ENCODE assay signal across 17 cellular contexts in the genomic region with DNA sequence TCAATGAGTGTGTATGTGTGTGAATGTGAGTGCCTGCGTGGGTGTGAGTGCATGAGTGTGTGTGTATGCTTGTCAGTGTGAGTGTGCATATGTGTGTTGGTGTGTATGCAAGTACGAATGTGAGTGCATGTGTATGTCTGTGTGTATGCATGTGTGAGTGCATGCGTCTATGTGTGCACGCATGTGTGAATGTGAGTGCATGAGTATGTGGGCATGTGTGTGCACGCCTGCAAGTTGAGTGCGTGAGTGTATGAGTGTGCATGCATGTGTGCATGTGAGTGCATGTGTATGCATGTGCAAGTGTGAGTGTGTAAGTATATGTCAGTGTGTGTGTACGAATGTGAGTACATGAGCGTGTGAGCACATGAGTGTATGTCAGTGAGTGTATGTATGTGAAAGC.
DNase-seq lines count a peak whose midpoint lies in the region; ATAC-seq, FAIRE-seq and TF ChIP-seq lines count a peak whose summit lies in the region.
"Had no signal": no experiment of that assay in that cellular context is flagged by ENCODE, and none has a peak within 500 bp of the region (broad histone marks: within the 10 kb centered on the region; RNA-seq: fewer than 3 reads in every experiment).

No MANE protein-coding gene starts in this region.

- no peak overlapping the region for H2BK12ac ChIP-seq in mesenchymal stem cell (ENCODE audit: low read length in 2 of 2)

- H3K14ac ChIP-seq in mesenchymal stem cell (ENCODE audit: low read length in 2 of 2), result peak overlapping the region in 1 of 2 experiments; percentile 23

- H3K9ac ChIP-seq in HepG2 (ENCODE audit: insufficient read depth, low read depth, low read length), result no peak overlapping the region
- no peak overlapping the region for H3K9ac ChIP-seq in mesenchymal stem cell (ENCODE audit: low read length)

- H3K36me3 ChIP-seq in HepG2 (replicated peaks in 1 of 2; ENCODE audit: control insufficient read depth in 1 of 2, insufficient read depth in 2 of 2, low read length in 2 of 2) (no peaks in the 10 kb centered on the region), right lobe of liver (no peaks in the 10 kb centered on the region), mesenchymal stem cell (ENCODE audit: control insufficient read depth in 1 of 2, insufficient read depth in 2 of 2, low read depth in 1 of 2, low read length in 2 of 2) (peaks cover 0 to 61% of the 10 kb centered on the region in 2 experiments), hepatocyte (replicated peaks; ENCODE audit: insufficient read depth, low read depth) (no peaks in the 10 kb centered on the region)
- H3K36me3 ChIP-seq: HAP-1 had no signal

- H2AFZ ChIP-seq in HepG2 (ENCODE audit: low read length) (no peak overlapping the region), mesenchymal stem cell (ENCODE audit: low read depth, low read length) (no peak overlapping the region), hepatocyte (no peak overlapping the region)

- H3K27ac ChIP-seq in HepG2 (ENCODE audit: extremely low read length, insufficient read depth, low read length) (no peak overlapping the region), right lobe of liver (no peak overlapping the region), mesenchymal stem cell (ENCODE audit: low read length, poor library complexity, severe bottlenecking) (no peak overlapping the region), hepatocyte (no peak overlapping the region)
- H3K27ac ChIP-seq: 22Rv1, A549, C4-2B had no signal

- peak overlapping the region; percentile 2 for H4K91ac ChIP-seq in mesenchymal stem cell (ENCODE audit: low read length)

- H4K20me1 ChIP-seq in HepG2 (ENCODE audit: insufficient read depth, low read length) (no peaks in the 10 kb centered on the region), hepatocyte (ENCODE audit: insufficient read depth, poor library complexity, severe bottlenecking) (no peaks in the 10 kb centered on the region)

- CTCF ChIA-PET in HepG2 (lab: Yijun Ruan, JAX; ENCODE audit: low intra/inter-chr PET ratio, low total read pairs), result no interaction called here

- no peak for FAIRE-seq in HepG2 (lab: Jason Lieb, UNC)
- FAIRE-seq: A549, D721Med, G401.6, GM19239 had no signal

- no peaks in the 10 kb centered on the region for H3K79me1 ChIP-seq in mesenchymal stem cell (replicated peaks; ENCODE audit: low read length, poor library complexity, severe bottlenecking)

- no peak overlapping the region for H2AK5ac ChIP-seq in mesenchymal stem cell (ENCODE audit: low read length, severe bottlenecking)

- in situ Hi-C loops in HepG2 (cut with HindIII; ENCODE audit: extremely low pct_ligation_motif_present, low pct_unique_long_range_greater_than_20kb) (no loop called here), KBM-7 (cut with MboI; ENCODE audit: low pct_unique_long_range_greater_than_20kb, low sequenced_read_pairs) (no loop called here)

- H3K4me1 ChIP-seq in HepG2 (ENCODE audit: insufficient read depth, low read length) (no peaks in the 10 kb centered on the region), right lobe of liver (no peaks in the 10 kb centered on the region), mesenchymal stem cell (ENCODE audit: control insufficient read depth, insufficient read depth, low read depth, low read length) (no peaks in the 10 kb centered on the region), hepatocyte (ENCODE audit: insufficient read depth) (peaks cover 4% of the 10 kb centered on the region)
- H3K4me1 ChIP-seq: A549, Caco-2, HAP-1 had no signal

- TF ChIP-seq EP300 in HepG2 (IDR thresholded peaks at IDR 0.05; ENCODE audit: low read depth in 2 of 2, low read length in 2 of 2) (no peak), HepG2 (CRISPR knock-in tag; IDR thresholded peaks at IDR 0.05; ENCODE audit: borderline replicate concordance) (no peak)

- H3K4me2 ChIP-seq in HepG2 (ENCODE audit: low read depth, low read length) (no peak overlapping the region), mesenchymal stem cell (ENCODE audit: low read length, poor library complexity, severe bottlenecking) (no peak overlapping the region), hepatocyte (no peak overlapping the region)
- H3K4me2 ChIP-seq: A549 had no signal

- H3K4me3 ChIP-seq in HepG2 (replicated peaks in 1 of 3; ENCODE audit: insufficient read depth in 1 of 3, low read depth in 2 of 3, low read length in 3 of 3) (no peak overlapping the region), right lobe of liver (no peak overlapping the region), mesenchymal stem cell (ENCODE audit: insufficient read depth in 1 of 2, low read depth in 1 of 2, low read length in 2 of 2) (no peak overlapping the region), hepatocyte (no peak overlapping the region)
- H3K4me3 ChIP-seq: A549, HAP-1 had no signal

- no peak overlapping the region for H2BK15ac ChIP-seq in mesenchymal stem cell (ENCODE audit: low read depth, poor library complexity, severe bottlenecking)

- no peak overlapping the region for H4K8ac ChIP-seq in mesenchymal stem cell (ENCODE audit: low read length)

- no peak overlapping the region for H2BK120ac ChIP-seq in mesenchymal stem cell (ENCODE audit: low read depth, low read length)

- no peak overlapping the region for H3K4ac ChIP-seq in mesenchymal stem cell (ENCODE audit: low read depth in 1 of 2, low read length in 2 of 2)

- TF ChIP-seq CTCF in HepG2 (CRISPR knock-in tag; IDR thresholded peaks at IDR 0.05) (no peak), right lobe of liver (IDR thresholded peaks at IDR 0.05) (no peak), hepatocyte (IDR thresholded peaks at IDR 0.05; ENCODE audit: poor library complexity) (no peak)

- H3K9me3 ChIP-seq in HepG2 (ENCODE audit: low read length) (no peaks in the 10 kb centered on the region), right lobe of liver (no peaks in the 10 kb centered on the region), mesenchymal stem cell (ENCODE audit: control insufficient read depth, low read length) (no peaks in the 10 kb centered on the region), hepatocyte (ENCODE audit: low read depth) (no peaks in the 10 kb centered on the region)
- H3K9me3 ChIP-seq: A549, Caco-2, HAP-1 had no signal

- no peaks in the 10 kb centered on the region for H3K9me2 ChIP-seq in hepatocyte (replicated peaks; ENCODE audit: insufficient read depth)

- no peak for TF ChIP-seq POLR2A in HepG2 (IDR thresholded peaks at IDR 0.05; ENCODE audit: insufficient read depth in 1 of 2, low read depth in 2 of 2, low read length in 2 of 2)
- TF ChIP-seq POLR2A in right lobe of liver (IDR thresholded peaks at IDR 0.05), result no peak

- no peak overlapping the region for H2BK5ac ChIP-seq in mesenchymal stem cell (ENCODE audit: low read depth, low read length, poor library complexity, severe bottlenecking)

- peaks cover 0 to 34% of the 10 kb centered on the region in 2 experiments; a peak in 2 of 5 replicates for H3K27me3 ChIP-seq in HepG2 (ENCODE audit: control insufficient read depth in 1 of 2, insufficient read depth in 2 of 2, low read length in 2 of 2)
- H3K27me3 ChIP-seq in right lobe of liver, result no peaks in the 10 kb centered on the region
- H3K27me3 ChIP-seq in mesenchymal stem cell (ENCODE audit: control insufficient read depth in 1 of 2, insufficient read depth in 1 of 2, low read length in 2 of 2), result no peaks in the 10 kb centered on the region
- H3K27me3 ChIP-seq in hepatocyte, result no peaks in the 10 kb centered on the region

- intact Hi-C loops in HepG2 (cut with micrococcal nuclease; ENCODE audit: unreplicated experiment) (no loop called here), right lobe of liver (cut with DNase I) (no loop called here), posterior vena cava (cut with DNase I) (no loop called here)

- H3K79me2 ChIP-seq in HepG2 (ENCODE audit: insufficient read depth, low read length) (no peaks in the 10 kb centered on the region), hepatocyte (no peaks in the 10 kb centered on the region)

- 42% methylated on average over 8 of the region's 8 CpGs for WGBS in HepG2 (ENCODE audit: low lambda C conversion rate)
- WGBS in right lobe of liver (ENCODE audit: insufficient coverage, low coverage, low lambda C conversion rate, missing lambda C conversion rate), result 68% methylated on average over 8 of the region's 8 CpGs
- 92% methylated on average over 8 of the region's 8 CpGs for WGBS in mesenchymal stem cell
- 89% methylated on average over 8 of the region's 8 CpGs for WGBS in hepatocyte (ENCODE audit: low lambda C conversion rate, missing lambda C conversion rate)

- no peak for DNase-seq in HepG2 (ENCODE audit: low spot score)
- no peak for DNase-seq in right lobe of liver
- DNase-seq in mesenchymal stem cell, result no peak
- peak; percentile 15 for DNase-seq in posterior vena cava (ENCODE audit: low spot score)
- DNase-seq in hepatocyte (ENCODE audit: low spot score), result no peak
- DNase-seq in KBM-7, result no peak
- DNase-seq: AML-193; Caco-2; CD4-positive, alpha-beta T cell had no signal

- no peak overlapping the region for H3K18ac ChIP-seq in mesenchymal stem cell (ENCODE audit: low read depth in 1 of 2, low read length in 2 of 2)

- POLR2A ChIA-PET in HepG2 (lab: Yijun Ruan, JAX), result no interaction called here

- H3K23ac ChIP-seq in mesenchymal stem cell (ENCODE audit: low read length in 2 of 2), result peak overlapping the region in 1 of 2 experiments; percentile 67

- TF ChIP-seq RAD21 in HepG2 (CRISPR knock-in tag; IDR thresholded peaks at IDR 0.05), result no peak

- BruUV-seq in HepG2 (replicated peaks; lab: Mats Ljungman, UMichigan), result no TSS peak

- ATAC-seq in HepG2 (no peak), right lobe of liver (no peak), SK-N-SH treated with all-trans-retinoic acid at 6 μM for 48 hours (no peak)
- ATAC-seq: A549 had no signal

TF ChIP-seq in HepG2, 621 proteins besides CTCF, POLR2A, EP300 and RAD21 (continues in another document):
- TF ChIP-seq, protein P1, sequence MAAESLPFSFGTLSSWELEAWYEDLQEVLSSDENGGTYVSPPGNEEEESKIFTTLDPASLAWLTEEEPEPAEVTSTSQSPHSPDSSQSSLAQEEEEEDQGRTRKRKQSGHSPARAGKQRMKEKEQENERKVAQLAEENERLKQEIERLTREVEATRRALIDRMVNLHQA (CRISPR knock-in tag; IDR thresholded peaks at IDR 0.05), result no peak

TF ChIP-seq in SK-N-SH treated with all-trans-retinoic acid at 6 μM for 48 hours, 23 proteins besides CTCF, POLR2A, EP300 and RAD21 (continues in another document):
- TF ChIP-seq ZFP3 (CRISPR knock-in tag; IDR thresholded peaks at IDR 0.05), result no peak
